ENCODE assay signal across 8 cellular contexts in genomic region chr1:229258031-229258850, GRCh38. TPM values are rescaled to one million over a fixed set of nuclear protein-coding genes. Genes with fewer than 3 reads are reported as not detected.
DNase-seq lines count a peak whose midpoint lies in the region; ATAC-seq and TF ChIP-seq lines count a peak whose summit lies in the region.

No MANE protein-coding gene starts in this region.

- H3K9me3 Mint-ChIP-seq in activated T-helper 17 cell treated with anti-CD3 and anti-CD28 coated beads, Interleukin-2, amount 50 U/mL, for 72 hours = no peaks in the 10 kb centered on the region

- no peaks in the 10 kb centered on the region for H3K36me3 Mint-ChIP-seq in activated T-helper 17 cell treated with anti-CD3 and anti-CD28 coated beads, Interleukin-2, amount 50 U/mL, for 72 hours (ENCODE audit: low read depth)

- no peaks in the 10 kb centered on the region for H3K36me3 ChIP-seq in tibial nerve

- TF ChIP-seq CTCF in fibroblast of the aortic adventitia (IDR thresholded peaks at IDR 0.05; ENCODE audit: insufficient read depth, low read length) (peak; percentile 67), tibial nerve (IDR thresholded peaks at IDR 0.05) (peak; percentile 71 to 93 (median 73))

- no peaks in the 10 kb centered on the region for H3K9me3 ChIP-seq in tibial nerve

- H3K4me1 Mint-ChIP-seq in activated T-helper 17 cell treated with anti-CD3 and anti-CD28 coated beads, Interleukin-2, amount 50 U/mL, for 72 hours = peaks cover 20% of the 10 kb centered on the region

- TF ChIP-seq RAD21 in Ishikawa (IDR thresholded peaks at IDR 0.05; ENCODE audit: low read depth) = peak; percentile 94

- peaks cover 0 to 24% (median 5%) of the 10 kb centered on the region in 4 donors for H3K4me1 ChIP-seq in tibial nerve

- WGBS in tibial nerve, 2 donors = 17 to 18% methylated on average over 5 of the region's 5 CpGs

- H3K4me3 ChIP-seq in fibroblast of the aortic adventitia (ENCODE audit: low read depth, low read length) (no peak overlapping the region), tibial nerve (no peak overlapping the region)

- ATAC-seq in activated T-helper 17 cell treated with anti-CD3 and anti-CD28 coated beads, Interleukin-2, amount 50 U/mL, for 72 hours (replicated peaks) = peak; percentile 35
- no peak for ATAC-seq in HG03159 (IDR thresholded peaks at IDR 0.05; ENCODE audit: unreplicated experiment)

- TF ChIP-seq POLR2A in tibial nerve (IDR thresholded peaks at IDR 0.05) = no peak

- no peak overlapping the region for H3K4me3 Mint-ChIP-seq in activated T-helper 17 cell treated with anti-CD3 and anti-CD28 coated beads, Interleukin-2, amount 50 U/mL, for 72 hours

- H3K27me3 ChIP-seq in tibial nerve = no peaks in the 10 kb centered on the region

- peak overlapping the region in 1 of 4 donors; percentile 18 for H3K27ac ChIP-seq in tibial nerve

- TF ChIP-seq EP300 in Ishikawa (IDR thresholded peaks at IDR 0.05; ENCODE audit: borderline replicate concordance) (no peak), tibial nerve (IDR thresholded peaks at IDR 0.05) (peak in 1 of 2 donors; percentile 43)

- H3K27ac Mint-ChIP-seq in activated T-helper 17 cell treated with anti-CD3 and anti-CD28 coated beads, Interleukin-2, amount 50 U/mL, for 72 hours = peak overlapping the region; percentile 67

- peak; percentile 68 for DNase-seq in DMS53 treated with DMSO at 0.1 percent for 48 hours (lab: John Stamatoyannopoulos, UW; ENCODE audit: unreplicated experiment)
- peak; percentile 75 for DNase-seq in RPMI8226
- peak; percentile 82 for DNase-seq in fibroblast of the aortic adventitia (ENCODE audit: low read depth)
- peak; percentile 55 for DNase-seq in occipital lobe (lab: John Stamatoyannopoulos, UW)
- peak; percentile 33 to 78 for DNase-seq in tibial nerve (ENCODE audit: low spot score in 2 of 2)

- no peaks in the 10 kb centered on the region for H3K27me3 Mint-ChIP-seq in activated T-helper 17 cell treated with anti-CD3 and anti-CD28 coated beads, Interleukin-2, amount 50 U/mL, for 72 hours

TF ChIP-seq in Ishikawa, 13 proteins besides CTCF, POLR2A, EP300 and RAD21:
- TF ChIP-seq USF1 (IDR thresholded peaks at IDR 0.05) (no peak), FOXM1 (IDR thresholded peaks at IDR 0.05; ENCODE audit: borderline replicate concordance, low read depth) (no peak), NFIC (IDR thresholded peaks at IDR 0.05) (no peak), EGR1 (IDR thresholded peaks at IDR 0.05) (no peak), ZBTB7A (IDR thresholded peaks at IDR 0.05; ENCODE audit: low read depth) (no peak), TEAD4 (IDR thresholded peaks at IDR 0.05) (peak; percentile 55; the same call in 1 of the 2 replicates), TAF1 (IDR thresholded peaks at IDR 0.05; ENCODE audit: low read depth) (no peak)

RNA-seq across cellular contexts. Expression of gene RAB4A, which starts 12.7 kb away (rescaled TPM):
- 10 to 100 TPM; 35.2 to 36.6 TPM for total RNA-seq in activated T-helper 17 cell treated with anti-CD3 and anti-CD28 coated beads, Interleukin-2, amount 50 U/mL, for 72 hours
- total RNA-seq in fibroblast of the aortic adventitia (ENCODE audit: low replicate concordance) = 30.8 and 33.2 TPM in 2 replicates
- total RNA-seq in occipital lobe = 46.5 TPM
- total RNA-seq in tibial nerve = 10 to 100 TPM; 16.2 to 41.3 (median 31.2) TPM
